Comparison of ENCODE assay signal across 1 cellular context in genomic region chr1:61781151-61781550, GRCh38.
TF ChIP-seq lines count a peak whose summit lies in the region.

No MANE protein-coding gene starts in this region.

TF ChIP-seq in K562, 482 proteins besides CTCF, POLR2A, EP300 and RAD21:
- TF ChIP-seq MXI1 (IDR thresholded peaks at IDR 0.05; ENCODE audit: low read depth, low read length) (no peak), ZNF584 (CRISPR knock-in tag; IDR thresholded peaks at IDR 0.05; ENCODE audit: low read depth) (no peak), HMBOX1 (IDR thresholded peaks at IDR 0.05) (peak; percentile 51; the same call in 1 of the 2 replicates), USF2 (CRISPR knock-in tag; IDR thresholded peaks at IDR 0.05) (peak; percentile 18; the same call in 1 of the 2 replicates), CBFA2T2 (conservative IDR thresholded peaks at IDR 0.05) (peak; percentile 40; the same call in 1 of the 2 replicates), PKNOX1 (IDR thresholded peaks at IDR 0.05) (peak; percentile 66), MEIS2 (IDR thresholded peaks at IDR 0.05; ENCODE audit: partially characterized antibody) (peak; percentile 76), ASH1L (IDR thresholded peaks at IDR 0.05; ENCODE audit: borderline replicate concordance, low read depth, partially characterized antibody) (no peak), TCF3 (CRISPR knock-in tag; IDR thresholded peaks at IDR 0.05) (peak; percentile 52), RCOR1 (IDR thresholded peaks at IDR 0.05; ENCODE audit: borderline replicate concordance in 1 of 2, low read depth in 2 of 2, low read length in 2 of 2) (0 out of 4 replicates have a peak, but pooled peaks of 1 of the 2 experiments have one; percentile 38), SOX6 (IDR thresholded peaks at IDR 0.05) (peak; percentile 73), TEAD4 (IDR thresholded peaks at IDR 0.05; ENCODE audit: low read length) (peak; percentile 71; the same call in 1 of the 2 replicates), TEAD4 (CRISPR knock-in tag; IDR thresholded peaks at IDR 0.05; ENCODE audit: borderline replicate concordance) (no peak), ZNF639 (CRISPR knock-in tag; conservative IDR thresholded peaks at IDR 0.05 in 1 of 2, IDR thresholded peaks at IDR 0.05 in 1 of 2) (peak in 1 of 2 experiments; percentile 48; a peak in 1 of 4 replicates), TCFL5 (CRISPR knock-in tag; conservative IDR thresholded peaks at IDR 0.05) (no peak), SPI1 (IDR thresholded peaks at IDR 0.05; ENCODE audit: borderline replicate concordance, low read depth, low read length) (peak; percentile 87; the same call in 1 of the 2 replicates), TAL1 (IDR thresholded peaks at IDR 0.05) (peak; percentile 41), MITF (IDR thresholded peaks at IDR 0.05) (0 out of 2 replicates have a peak, but pooled peaks have one; percentile 42), CTBP1 (IDR thresholded peaks at IDR 0.05; ENCODE audit: borderline replicate concordance) (peak; percentile 72; the same call in 1 of the 2 replicates), ZNF518B (CRISPR knock-in tag; IDR thresholded peaks at IDR 0.05) (no peak), ZNF431 (CRISPR knock-in tag; IDR thresholded peaks at IDR 0.05) (no peak), SMARCA4 (IDR thresholded peaks at IDR 0.05) (0 out of 2 replicates have a peak, but pooled peaks have one; percentile 22), CBFA2T3 (IDR thresholded peaks at IDR 0.05) (peak; percentile 68), ZNF175 (CRISPR knock-in tag; IDR thresholded peaks at IDR 0.05; ENCODE audit: low read depth) (no peak), ZNF133 (CRISPR knock-in tag; IDR thresholded peaks at IDR 0.05) (no peak), SIN3B (IDR thresholded peaks at IDR 0.05; ENCODE audit: low read depth) (no peak), GATA2 (CRISPR knock-in tag; IDR thresholded peaks at IDR 0.05) (peak; percentile 36; the same call in 1 of the 2 replicates), ARID1B (IDR thresholded peaks at IDR 0.05) (peak; percentile 57; the same call in 1 of the 2 replicates)
- TF ChIP-seq, protein P1, sequence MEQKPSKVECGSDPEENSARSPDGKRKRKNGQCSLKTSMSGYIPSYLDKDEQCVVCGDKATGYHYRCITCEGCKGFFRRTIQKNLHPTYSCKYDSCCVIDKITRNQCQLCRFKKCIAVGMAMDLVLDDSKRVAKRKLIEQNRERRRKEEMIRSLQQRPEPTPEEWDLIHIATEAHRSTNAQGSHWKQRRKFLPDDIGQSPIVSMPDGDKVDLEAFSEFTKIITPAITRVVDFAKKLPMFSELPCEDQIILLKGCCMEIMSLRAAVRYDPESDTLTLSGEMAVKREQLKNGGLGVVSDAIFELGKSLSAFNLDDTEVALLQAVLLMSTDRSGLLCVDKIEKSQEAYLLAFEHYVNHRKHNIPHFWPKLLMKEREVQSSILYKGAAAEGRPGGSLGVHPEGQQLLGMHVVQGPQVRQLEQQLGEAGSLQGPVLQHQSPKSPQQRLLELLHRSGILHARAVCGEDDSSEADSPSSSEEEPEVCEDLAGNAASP (IDR thresholded peaks at IDR 0.05): no peak
- TF ChIP-seq, protein P2, sequence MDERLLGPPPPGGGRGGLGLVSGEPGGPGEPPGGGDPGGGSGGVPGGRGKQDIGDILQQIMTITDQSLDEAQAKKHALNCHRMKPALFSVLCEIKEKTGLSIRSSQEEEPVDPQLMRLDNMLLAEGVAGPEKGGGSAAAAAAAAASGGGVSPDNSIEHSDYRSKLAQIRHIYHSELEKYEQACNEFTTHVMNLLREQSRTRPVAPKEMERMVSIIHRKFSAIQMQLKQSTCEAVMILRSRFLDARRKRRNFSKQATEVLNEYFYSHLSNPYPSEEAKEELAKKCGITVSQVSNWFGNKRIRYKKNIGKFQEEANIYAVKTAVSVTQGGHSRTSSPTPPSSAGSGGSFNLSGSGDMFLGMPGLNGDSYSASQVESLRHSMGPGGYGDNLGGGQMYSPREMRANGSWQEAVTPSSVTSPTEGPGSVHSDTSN (CRISPR knock-in tag; IDR thresholded peaks at IDR 0.05; ENCODE audit: low read depth): no peak
- TF ChIP-seq, protein P2 (tag; conservative IDR thresholded peaks at IDR 0.05; ENCODE audit: low read depth): peak; percentile 59; the same call in 1 of the 2 replicates
- TF ChIP-seq, protein P3, sequence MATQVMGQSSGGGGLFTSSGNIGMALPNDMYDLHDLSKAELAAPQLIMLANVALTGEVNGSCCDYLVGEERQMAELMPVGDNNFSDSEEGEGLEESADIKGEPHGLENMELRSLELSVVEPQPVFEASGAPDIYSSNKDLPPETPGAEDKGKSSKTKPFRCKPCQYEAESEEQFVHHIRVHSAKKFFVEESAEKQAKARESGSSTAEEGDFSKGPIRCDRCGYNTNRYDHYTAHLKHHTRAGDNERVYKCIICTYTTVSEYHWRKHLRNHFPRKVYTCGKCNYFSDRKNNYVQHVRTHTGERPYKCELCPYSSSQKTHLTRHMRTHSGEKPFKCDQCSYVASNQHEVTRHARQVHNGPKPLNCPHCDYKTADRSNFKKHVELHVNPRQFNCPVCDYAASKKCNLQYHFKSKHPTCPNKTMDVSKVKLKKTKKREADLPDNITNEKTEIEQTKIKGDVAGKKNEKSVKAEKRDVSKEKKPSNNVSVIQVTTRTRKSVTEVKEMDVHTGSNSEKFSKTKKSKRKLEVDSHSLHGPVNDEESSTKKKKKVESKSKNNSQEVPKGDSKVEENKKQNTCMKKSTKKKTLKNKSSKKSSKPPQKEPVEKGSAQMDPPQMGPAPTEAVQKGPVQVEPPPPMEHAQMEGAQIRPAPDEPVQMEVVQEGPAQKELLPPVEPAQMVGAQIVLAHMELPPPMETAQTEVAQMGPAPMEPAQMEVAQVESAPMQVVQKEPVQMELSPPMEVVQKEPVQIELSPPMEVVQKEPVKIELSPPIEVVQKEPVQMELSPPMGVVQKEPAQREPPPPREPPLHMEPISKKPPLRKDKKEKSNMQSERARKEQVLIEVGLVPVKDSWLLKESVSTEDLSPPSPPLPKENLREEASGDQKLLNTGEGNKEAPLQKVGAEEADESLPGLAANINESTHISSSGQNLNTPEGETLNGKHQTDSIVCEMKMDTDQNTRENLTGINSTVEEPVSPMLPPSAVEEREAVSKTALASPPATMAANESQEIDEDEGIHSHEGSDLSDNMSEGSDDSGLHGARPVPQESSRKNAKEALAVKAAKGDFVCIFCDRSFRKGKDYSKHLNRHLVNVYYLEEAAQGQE (CRISPR knock-in tag; IDR thresholded peaks at IDR 0.05; ENCODE audit: low read depth): no peak
- TF ChIP-seq, protein P4, sequence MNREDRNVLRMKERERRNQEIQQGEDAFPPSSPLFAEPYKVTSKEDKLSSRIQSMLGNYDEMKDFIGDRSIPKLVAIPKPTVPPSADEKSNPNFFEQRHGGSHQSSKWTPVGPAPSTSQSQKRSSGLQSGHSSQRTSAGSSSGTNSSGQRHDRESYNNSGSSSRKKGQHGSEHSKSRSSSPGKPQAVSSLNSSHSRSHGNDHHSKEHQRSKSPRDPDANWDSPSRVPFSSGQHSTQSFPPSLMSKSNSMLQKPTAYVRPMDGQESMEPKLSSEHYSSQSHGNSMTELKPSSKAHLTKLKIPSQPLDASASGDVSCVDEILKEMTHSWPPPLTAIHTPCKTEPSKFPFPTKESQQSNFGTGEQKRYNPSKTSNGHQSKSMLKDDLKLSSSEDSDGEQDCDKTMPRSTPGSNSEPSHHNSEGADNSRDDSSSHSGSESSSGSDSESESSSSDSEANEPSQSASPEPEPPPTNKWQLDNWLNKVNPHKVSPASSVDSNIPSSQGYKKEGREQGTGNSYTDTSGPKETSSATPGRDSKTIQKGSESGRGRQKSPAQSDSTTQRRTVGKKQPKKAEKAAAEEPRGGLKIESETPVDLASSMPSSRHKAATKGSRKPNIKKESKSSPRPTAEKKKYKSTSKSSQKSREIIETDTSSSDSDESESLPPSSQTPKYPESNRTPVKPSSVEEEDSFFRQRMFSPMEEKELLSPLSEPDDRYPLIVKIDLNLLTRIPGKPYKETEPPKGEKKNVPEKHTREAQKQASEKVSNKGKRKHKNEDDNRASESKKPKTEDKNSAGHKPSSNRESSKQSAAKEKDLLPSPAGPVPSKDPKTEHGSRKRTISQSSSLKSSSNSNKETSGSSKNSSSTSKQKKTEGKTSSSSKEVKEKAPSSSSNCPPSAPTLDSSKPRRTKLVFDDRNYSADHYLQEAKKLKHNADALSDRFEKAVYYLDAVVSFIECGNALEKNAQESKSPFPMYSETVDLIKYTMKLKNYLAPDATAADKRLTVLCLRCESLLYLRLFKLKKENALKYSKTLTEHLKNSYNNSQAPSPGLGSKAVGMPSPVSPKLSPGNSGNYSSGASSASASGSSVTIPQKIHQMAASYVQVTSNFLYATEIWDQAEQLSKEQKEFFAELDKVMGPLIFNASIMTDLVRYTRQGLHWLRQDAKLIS (CRISPR knock-in tag; IDR thresholded peaks at IDR 0.05): no peak
